In the genomic region with DNA sequence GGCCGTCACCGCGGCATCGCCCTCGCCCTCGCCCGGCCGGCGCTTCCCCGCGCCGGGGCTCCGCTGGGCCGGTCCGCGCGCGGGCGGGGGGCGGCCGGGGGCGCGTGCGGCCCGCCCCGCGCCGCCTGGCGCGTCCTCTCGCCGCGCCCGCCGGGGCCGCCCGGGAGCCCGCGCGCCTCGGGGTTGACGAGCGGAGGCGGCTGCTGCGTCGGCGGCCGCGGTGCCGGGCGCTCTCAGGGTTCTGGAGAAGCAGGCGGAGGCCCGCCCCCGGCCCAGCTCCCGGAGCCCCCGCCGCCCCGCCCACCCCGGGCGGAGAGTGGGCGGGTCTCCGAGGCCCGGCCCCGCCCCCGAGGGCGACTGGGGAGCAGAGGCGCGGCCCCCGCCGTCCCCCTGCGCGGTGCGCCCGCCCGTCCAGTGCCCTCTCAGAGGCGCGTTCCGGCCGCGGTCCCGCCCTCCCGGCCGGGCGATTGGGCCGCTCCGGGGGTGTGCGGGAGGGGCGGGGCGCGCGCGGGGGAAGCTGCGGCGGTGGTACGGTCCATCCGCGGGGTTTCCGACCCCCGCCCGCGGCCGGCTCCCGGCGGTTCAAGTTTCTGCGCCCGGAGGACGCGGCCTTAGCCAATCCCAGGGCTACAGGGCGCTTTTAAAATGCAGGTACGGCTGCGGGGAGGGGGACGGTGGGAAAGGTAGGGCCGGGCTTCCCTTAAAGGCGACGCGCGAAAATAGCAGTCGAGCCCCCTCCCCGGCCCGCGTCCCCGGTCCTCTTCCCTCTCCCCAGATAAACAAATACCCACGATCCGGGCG, we compare ENCODE assay signal across 8 cellular contexts. TPM values are rescaled to one million over a fixed set of nuclear protein-coding genes. Genes with fewer than 3 reads are reported as not detected.
DNase-seq lines count a peak whose midpoint lies in the region; ATAC-seq and TF ChIP-seq lines count a peak whose summit lies in the region.

TSS of gene CCDC85C (minus strand) at position 243 of the 801 bp plus-strand sequence. CDS start 248 bp downstream, outside the sequence.

- no peak for TF ChIP-seq CTCF in fibroblast of mammary gland (conservative IDR thresholded peaks at IDR 0.05; ENCODE audit: control insufficient read depth, insufficient read depth, low read depth, low read length)

- H3K27ac ChIP-seq in KOPT-K1 (ENCODE audit: low read depth, low read length, poor library complexity, severe bottlenecking) = peak within 1 kb of the TSS; percentile 92

- no peaks in the 10 kb centered on the region for H3K9me3 ChIP-seq in KOPT-K1 (ENCODE audit: insufficient read depth, low read length, poor library complexity, severe bottlenecking)

- peak within 1 kb of the TSS; percentile 65 for H3K4me3 ChIP-seq in fibroblast of mammary gland (ENCODE audit: control insufficient read depth, low read depth, low read length)

- intact Hi-C loops in activated T-helper 2 cell treated with anti-CD3 and anti-CD28 coated beads, Interferon-gamma antibody, Interleukin-2, Interleukin-4, amounts not matched to agents 10 μg/mL and 5 μg/mL and 100 μg/mL, durations not matched to agents 14 hours and 24 hours and 36 hours (cut with micrococcal nuclease) = loop anchor here (1.0 kb wide), 1 partner anchor 123 kb away; the partner anchor contains the start of gene CCNK

- no peaks in the 10 kb centered on the region for H3K9me3 Mint-ChIP-seq in activated T-helper 2 cell treated with anti-CD3 and anti-CD28 coated beads, Interferon-gamma antibody, Interleukin-2, Interleukin-4, amounts not matched to agents 10 μg/mL and 5 μg/mL and 100 μg/mL, durations not matched to agents 14 hours and 24 hours and 36 hours
- no peaks in the 10 kb centered on the region for H3K9me3 Mint-ChIP-seq in naive B cell

- peaks cover 6% of the 10 kb centered on the region for H3K27me3 Mint-ChIP-seq in activated T-helper 2 cell treated with anti-CD3 and anti-CD28 coated beads, Interferon-gamma antibody, Interleukin-2, Interleukin-4, amounts not matched to agents 10 μg/mL and 5 μg/mL and 100 μg/mL, durations not matched to agents 14 hours and 24 hours and 36 hours (ENCODE audit: low read depth)
- H3K27me3 Mint-ChIP-seq in naive B cell = peaks cover 0 to 39% (median 4%) of the 10 kb centered on the region in 3 donors

- no peaks in the 10 kb centered on the region; the same call in 1 of the 2 replicates for H3K36me3 ChIP-seq in KOPT-K1 (ENCODE audit: insufficient read depth, low read length)

- peak within 1 kb of the TSS; percentile 86 for H3K4me3 Mint-ChIP-seq in activated T-helper 2 cell treated with anti-CD3 and anti-CD28 coated beads, Interferon-gamma antibody, Interleukin-2, Interleukin-4, amounts not matched to agents 10 μg/mL and 5 μg/mL and 100 μg/mL, durations not matched to agents 14 hours and 24 hours and 36 hours (ENCODE audit: low read depth)
- peak within 1 kb of the TSS; percentile 81 to 94 (median 92) for H3K4me3 Mint-ChIP-seq in naive B cell

- DNase-seq in DMS153 treated with DMSO at 0.1 percent for 48 hours (lab: John Stamatoyannopoulos, UW; ENCODE audit: unreplicated experiment) (peak; percentile 36), RKO (ENCODE audit: low spot score) (peak; percentile 93), fibroblast of mammary gland (ENCODE audit: low read depth) (peak; percentile 86), naive B cell (peak; percentile 95)
- DNase-seq in activated T-helper 2 cell treated with anti-CD3 and anti-CD28 coated beads, Interferon-gamma antibody, Interleukin-2, Interleukin-4, amounts not matched to agents 10 μg/mL and 5 μg/mL and 100 μg/mL, durations not matched to agents 14 hours and 24 hours and 36 hours (ENCODE audit: low spot score) = peak; percentile 93
- DNase-seq in stimulated activated CD8-positive, alpha-beta memory T cell treated with anti-CD3 and anti-CD28 coated beads, Interleukin-7, amount 100 ng/mL, for 48 hours (ENCODE audit: extremely low read depth in 1 of 2, low read depth in 1 of 2) = peak; percentile 82 to 87

- H3K27ac Mint-ChIP-seq in activated T-helper 2 cell treated with anti-CD3 and anti-CD28 coated beads, Interferon-gamma antibody, Interleukin-2, Interleukin-4, amounts not matched to agents 10 μg/mL and 5 μg/mL and 100 μg/mL, durations not matched to agents 14 hours and 24 hours and 36 hours = peak within 1 kb of the TSS; percentile 87
- peak within 1 kb of the TSS in 3 of 6 donors; percentile 11 to 47 (median 15) for H3K27ac Mint-ChIP-seq in naive B cell

- ATAC-seq in GM21786 (IDR thresholded peaks at IDR 0.05; ENCODE audit: unreplicated experiment) (peak; percentile 82), naive B cell (ENCODE audit: low read depth in 2 of 2) (peak; percentile 91)

- H3K4me1 Mint-ChIP-seq in activated T-helper 2 cell treated with anti-CD3 and anti-CD28 coated beads, Interferon-gamma antibody, Interleukin-2, Interleukin-4, amounts not matched to agents 10 μg/mL and 5 μg/mL and 100 μg/mL, durations not matched to agents 14 hours and 24 hours and 36 hours (ENCODE audit: low read depth) = peaks cover 18% of the 10 kb centered on the region
- H3K4me1 Mint-ChIP-seq in naive B cell = peaks cover 8 to 11% (median 8%) of the 10 kb centered on the region in 3 donors

- H3K36me3 Mint-ChIP-seq in activated T-helper 2 cell treated with anti-CD3 and anti-CD28 coated beads, Interferon-gamma antibody, Interleukin-2, Interleukin-4, amounts not matched to agents 10 μg/mL and 5 μg/mL and 100 μg/mL, durations not matched to agents 14 hours and 24 hours and 36 hours (ENCODE audit: low read depth) = no peaks in the 10 kb centered on the region
- H3K36me3 Mint-ChIP-seq in naive B cell = no peaks in the 10 kb centered on the region

RNA-seq across cellular contexts. Expression of gene CCDC85C, which starts in this region (rescaled TPM):
- 7.1 and 7.3 TPM in 2 replicates for total RNA-seq in activated T-helper 2 cell treated with anti-CD3 and anti-CD28 coated beads, Interferon-gamma antibody, Interleukin-2, Interleukin-4, amounts not matched to agents 10 μg/mL and 5 μg/mL and 100 μg/mL, durations not matched to agents 14 hours and 24 hours and 36 hours
- polyA plus RNA-seq in naive B cell (ENCODE audit: low read depth in 6 of 6) = under 1 TPM; 0.05 to 0.28 (median 0.24) TPM

Comparison
In these comparisons a context has a peak if more than half of its experiments do, and no peak if none do; other contexts are left out.
1. Peak in every context shown above with its lines: DNase-seq, ATAC-seq, H3K4me3 ChIP-seq and H3K27ac ChIP-seq.
2. Peak in DNase-seq and ATAC-seq in naive B cell; RNA of the gene not detected or under 1 TPM.
3. DNase-seq: peak in every context shown above with its lines; median percentile 95 in naive B cell; 93 in RKO; 93 in activated T-helper 2 cell treated with anti-CD3 and anti-CD28 coated beads, Interferon-gamma antibody, Interleukin-2, Interleukin-4, amounts not matched to agents 10 μg/mL and 5 μg/mL and 100 μg/mL, durations not matched to agents 14 hours and 24 hours and 36 hours; 86 in fibroblast of mammary gland; 84 in stimulated activated CD8-positive, alpha-beta memory T cell treated with anti-CD3 and anti-CD28 coated beads, Interleukin-7, amount 100 ng/mL, for 48 hours; 36 in DMS153 treated with DMSO at 0.1 percent for 48 hours.